Comparison of ENCODE assay signal across 8 cellular contexts in genomic region chr15:28975766-28976179, GRCh38.
DNase-seq lines count a peak whose midpoint lies in the region; ATAC-seq and TF ChIP-seq lines count a peak whose summit lies in the region.

No MANE protein-coding gene starts in this region.

- ATAC-seq in HG03025 (IDR thresholded peaks at IDR 0.05; ENCODE audit: low FRiP score, unreplicated experiment), result no peak
- no peak for ATAC-seq in HG02798 (IDR thresholded peaks at IDR 0.05; ENCODE audit: poor library complexity, unreplicated experiment)

- no peak overlapping the region for H2AFZ ChIP-seq in Loucy (ENCODE audit: low read length)

- H3K79me2 ChIP-seq in Loucy (ENCODE audit: insufficient read depth, low read length), result peaks cover 75% of the 10 kb centered on the region

- H3K27me3 ChIP-seq in Loucy (ENCODE audit: insufficient read depth, low read length, poor library complexity, severe bottlenecking) (no peaks in the 10 kb centered on the region), kidney epithelial cell (ENCODE audit: control insufficient read depth, insufficient read depth, low read length) (no peaks in the 10 kb centered on the region)

- no peaks in the 10 kb centered on the region for H3K9me2 ChIP-seq in Loucy (replicated peaks; ENCODE audit: low read depth, low read length)

- peak; percentile 63 for DNase-seq in GM10266 (ENCODE audit: extremely low spot score)
- peak; percentile 64 for DNase-seq in T follicular helper cell (ENCODE audit: low read depth)
- DNase-seq in activated naive CD8-positive, alpha-beta T cell treated with anti-CD3 and anti-CD28 coated beads, Interleukin-2, amount 50 U/mL, for 16 hours (ENCODE audit: low read depth, low spot score), result peak; percentile 60
- no peak for DNase-seq in kidney epithelial cell (ENCODE audit: low read depth)
- DNase-seq in stimulated activated CD8-positive, alpha-beta memory T cell treated with anti-CD3 and anti-CD28 coated beads, Interleukin-2, amount 100 ng/mL, for 48 hours (ENCODE audit: low read depth in 2 of 2), result peak; percentile 36 to 45

- no peaks in the 10 kb centered on the region for H3K9me3 ChIP-seq in Loucy (ENCODE audit: insufficient read depth, low read depth, low read length)

- H3K4me1 ChIP-seq in Loucy (ENCODE audit: insufficient read depth, low read length, poor library complexity, severe bottlenecking), result peaks cover 54% of the 10 kb centered on the region

- H3K36me3 ChIP-seq in Loucy (ENCODE audit: insufficient read depth, low read length) (peaks cover 4% of the 10 kb centered on the region; the same call in 1 of the 2 replicates), kidney epithelial cell (ENCODE audit: control insufficient read depth, insufficient read depth, low read length) (no peaks in the 10 kb centered on the region)

- H4K20me1 ChIP-seq in Loucy (ENCODE audit: insufficient read depth, low read length, poor library complexity, severe bottlenecking), result peaks cover 5% of the 10 kb centered on the region

- no peaks in the 10 kb centered on the region for H3F3A ChIP-seq in Loucy (ENCODE audit: low read depth)

- H3K4me2 ChIP-seq in Loucy (ENCODE audit: low read depth, low read length, poor library complexity, severe bottlenecking), result peak overlapping the region; percentile 55

- no peak overlapping the region for H3K4me3 ChIP-seq in Loucy (ENCODE audit: low read length, poor library complexity, severe bottlenecking)
- H3K4me3 ChIP-seq in kidney epithelial cell (ENCODE audit: low read depth, low read length), result no peak overlapping the region

- peak overlapping the region; percentile 59 for H3K9ac ChIP-seq in Loucy (ENCODE audit: low read depth, low read length, poor library complexity, severe bottlenecking)

- TF ChIP-seq CTCF in GM10266 (IDR thresholded peaks at IDR 0.05; ENCODE audit: control insufficient read depth, insufficient read depth, low read depth, missing control alignments) (peak; percentile 85), Loucy (conservative IDR thresholded peaks at IDR 0.05; ENCODE audit: low read length) (peak; percentile 97), kidney epithelial cell (IDR thresholded peaks at IDR 0.05; ENCODE audit: insufficient read depth, low read length, poor library complexity, severe bottlenecking) (peak; percentile 84)
